Comparison of ENCODE assay signal across 24 cellular contexts in genomic region chr9:78906356-78906755, GRCh38.
"Had no signal": no experiment of that assay in that cellular context is flagged by ENCODE, and none has a peak within 500 bp of the region (broad histone marks: within the 10 kb centered on the region; RNA-seq: fewer than 3 reads in every experiment).

No MANE protein-coding gene starts in this region.

- ATAC-seq: foreskin keratinocyte; gastroesophageal sphincter; heart left ventricle; left cardiac atrium; left lung; left ventricle myocardium superior; lower lobe of right lung; mucosa of descending colon; naive thymus-derived CD8-positive, alpha-beta T cell had no signal

- H3K4me3 ChIP-seq: coronary artery, dorsolateral prefrontal cortex, esophagus muscularis mucosa, gastroesophageal sphincter, heart left ventricle, hepatocyte, left lung, lower lobe of right lung, mucosa of descending colon had no signal

- H3K27ac ChIP-seq: coronary artery, dorsolateral prefrontal cortex, esophagus muscularis mucosa, foreskin keratinocyte, gastroesophageal sphincter, heart left ventricle, hepatocyte, left lung, lower lobe of right lung had no signal

- H3K9me3 ChIP-seq: gastroesophageal sphincter, lower lobe of right lung, mucosa of descending colon had no signal

- DNase-seq: dermis blood vessel endothelial cell; dorsolateral prefrontal cortex; effector CD4-positive, alpha-beta T cell; effector memory CD4-positive, alpha-beta T cell; foreskin keratinocyte; heart left ventricle; hypothalamus; left cardiac atrium; left lung; left ventricle myocardium superior; lower lobe of right lung; mesenchymal stem cell; mucosa of descending colon; naive B cell; naive thymus-derived CD8-positive, alpha-beta T cell had no signal

- H3K27ac Mint-ChIP-seq: mesothelial cell of epicardium; naive B cell; naive thymus-derived CD8-positive, alpha-beta T cell had no signal

- H3K79me2 ChIP-seq: hepatocyte had no signal

- H3K4me1 Mint-ChIP-seq: mesothelial cell of epicardium; naive B cell; naive thymus-derived CD8-positive, alpha-beta T cell had no signal

- H3K4me2 ChIP-seq: hepatocyte had no signal

- FAIRE-seq: endothelial cell of umbilical vein, frontal cortex, islet of Langerhans, keratinocyte had no signal

- H3K36me3 ChIP-seq: esophagus muscularis mucosa, gastroesophageal sphincter, heart left ventricle, left lung, lower lobe of right lung had no signal

- H3K4me3 Mint-ChIP-seq: mesothelial cell of epicardium; naive B cell; naive thymus-derived CD8-positive, alpha-beta T cell had no signal

- H2AFZ ChIP-seq: hepatocyte had no signal

- H3K36me3 Mint-ChIP-seq: naive thymus-derived CD8-positive, alpha-beta T cell had no signal

- H3K4me1 ChIP-seq: esophagus muscularis mucosa, foreskin keratinocyte, gastroesophageal sphincter, heart left ventricle, left lung, lower lobe of right lung had no signal

- H3K27me3 ChIP-seq: dorsolateral prefrontal cortex, esophagus muscularis mucosa, foreskin keratinocyte, gastroesophageal sphincter, heart left ventricle, hepatocyte, left lung had no signal
